Comparison of ENCODE assay signal across 22 cellular contexts in the genomic region with DNA sequence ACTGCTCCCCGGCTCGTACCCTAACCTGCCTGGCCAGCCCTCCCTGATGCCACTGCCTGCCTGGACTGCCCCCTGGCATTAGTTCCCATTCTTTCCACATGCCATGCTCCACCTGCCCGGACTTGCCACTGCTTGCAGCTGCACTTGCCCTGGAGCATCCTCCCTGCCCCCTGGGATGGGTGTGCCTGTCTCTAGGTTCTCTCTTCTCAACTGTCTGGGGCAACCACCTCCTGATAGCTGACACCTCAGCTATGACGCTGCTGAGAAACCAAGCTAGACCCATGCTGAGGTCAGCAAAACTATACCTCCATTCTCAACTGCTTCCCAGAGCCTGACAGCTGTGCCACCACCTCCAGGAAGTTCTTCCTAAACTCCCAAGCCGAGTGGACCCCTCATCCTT.
DNase-seq lines count a peak whose midpoint lies in the region; ATAC-seq and TF ChIP-seq lines count a peak whose summit lies in the region.
"Had no signal": no experiment of that assay in that cellular context is flagged by ENCODE, and none has a peak within 500 bp of the region (broad histone marks: within the 10 kb centered on the region; RNA-seq: fewer than 3 reads in every experiment).

No MANE protein-coding gene starts in this region.

- peak; percentile 44 for DNase-seq in Right ventricle myocardium inferior (ENCODE audit: missing footprints)
- no peak for DNase-seq in left ventricle myocardium superior
- peak; percentile 76 for DNase-seq in NCI-H510A treated with DMSO at 0.1 percent for 48 hours (lab: John Stamatoyannopoulos, UW)
- DNase-seq in epithelial cell of esophagus (ENCODE audit: low read depth), result peak; percentile 100
- peak; percentile 78 for DNase-seq in ureter (ENCODE audit: low spot score)
- no peak for DNase-seq in caudate nucleus (lab: John Stamatoyannopoulos, UW)
- DNase-seq: activated CD4-positive, alpha-beta T cell treated with anti-CD3 and anti-CD28 coated beads for 48 hours; activated gamma-delta T cell; DMS79; erythroblast; H7; mucosa of descending colon; NCI-H2081; psoas muscle; spleen; substantia nigra; T-cell had no signal

- intact Hi-C loops in Right ventricle myocardium inferior (cut with DNase I) (no loop called here), left ventricle myocardium superior (cut with micrococcal nuclease) (no loop called here)

- H3K4me3 ChIP-seq in epithelial cell of esophagus (ENCODE audit: low read length), result no peak overlapping the region
- H3K4me3 ChIP-seq: BLaER1 treated with 17β-estradiol and CSF1 and Interleukin-3, amounts not matched to agents 10 nM and 100 nM; mucosa of descending colon; neural progenitor cell; psoas muscle; spleen had no signal

- TF ChIP-seq CTCF in epithelial cell of esophagus (IDR thresholded peaks at IDR 0.05; ENCODE audit: insufficient read depth, low read depth, low read length, missing control alignments), result no peak

- no peak overlapping the region for H3K27ac ChIP-seq in caudate nucleus (ENCODE audit: low read depth, low read length)
- H3K27ac ChIP-seq: BLaER1 treated with 17β-estradiol and CSF1 and Interleukin-3, amounts not matched to agents 10 nM and 100 nM; neural progenitor cell; psoas muscle; spleen had no signal

- no peak for ATAC-seq in Right ventricle myocardium inferior
- ATAC-seq in left ventricle myocardium superior, result no peak
- no peak for ATAC-seq in HG03196 (IDR thresholded peaks at IDR 0.05; ENCODE audit: unreplicated experiment)
- ATAC-seq in HG02981 (IDR thresholded peaks at IDR 0.05; ENCODE audit: unreplicated experiment), result no peak
- ATAC-seq: left lobe of liver, mucosa of descending colon, psoas muscle, T-cell had no signal

Comparison
In these comparisons a context has a peak if more than half of its experiments do, and no peak if none do; other contexts are left out.
1. DNase-seq: peak in Right ventricle myocardium inferior (single experiment), NCI-H510A treated with DMSO at 0.1 percent for 48 hours (single experiment), epithelial cell of esophagus (single experiment) and ureter (single experiment); none in left ventricle myocardium superior (single experiment) and caudate nucleus (0 of 61).